Comparison of ENCODE assay signal across 18 cellular contexts in the genomic region with DNA sequence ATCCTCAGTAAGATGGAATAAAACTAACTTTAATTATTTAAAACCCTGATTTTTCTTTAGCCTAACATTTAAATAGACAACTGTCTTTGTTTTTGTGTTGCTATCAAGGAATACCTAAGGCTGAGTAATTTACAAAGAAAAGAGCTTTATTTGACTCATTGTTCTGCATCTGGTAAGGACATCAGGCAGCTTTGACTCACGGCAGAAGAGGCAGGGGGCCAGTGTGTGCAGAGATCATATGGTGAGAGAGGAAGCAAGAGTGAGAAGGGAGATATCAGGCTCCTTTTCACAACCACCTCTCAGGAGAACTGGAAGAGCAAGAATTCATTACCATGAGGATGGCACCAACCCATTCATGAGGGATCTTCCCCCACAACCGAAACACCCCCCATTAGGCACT.
DNase-seq lines count a peak whose midpoint lies in the region; ATAC-seq, FAIRE-seq and TF ChIP-seq lines count a peak whose summit lies in the region.
"Had no signal": no experiment of that assay in that cellular context is flagged by ENCODE, and none has a peak within 500 bp of the region (broad histone marks: within the 10 kb centered on the region; RNA-seq: fewer than 3 reads in every experiment).

No MANE protein-coding gene starts in this region.

- in situ Hi-C loops in IMR-90 (cut with MboI; ENCODE audit: low sequenced_read_pairs) (no loop called here), K562 (cut with MboI) (no loop called here)

- TF ChIP-seq CTCF in IMR-90 (conservative IDR thresholded peaks at IDR 0.05; ENCODE audit: low read depth, low read length) = no peak
- TF ChIP-seq CTCF in K562 (IDR thresholded peaks at IDR 0.05 in 2 of 3, conservative IDR thresholded peaks at IDR 0.05 in 1 of 3; ENCODE audit: insufficient read depth in 2 of 3, low read depth in 1 of 3, low read length in 3 of 3) = no peak

- H2BK20ac ChIP-seq in IMR-90 (ENCODE audit: low read depth, low read length) = no peak overlapping the region

- H3K9me3 ChIP-seq in IMR-90 (ENCODE audit: control insufficient read depth, insufficient read depth, low read length) (no peaks in the 10 kb centered on the region), K562 (replicated peaks; ENCODE audit: control insufficient read depth, insufficient read depth, low read depth, low read length) (no peaks in the 10 kb centered on the region), skeletal muscle satellite cell (replicated peaks; ENCODE audit: low read length) (no peaks in the 10 kb centered on the region)
- H3K9me3 ChIP-seq: adrenal gland, upper lobe of right lung had no signal

- H4K91ac ChIP-seq in IMR-90 (ENCODE audit: insufficient read depth, low read depth, low read length) = no peak overlapping the region

- no peak for TF ChIP-seq EP300 in K562 (IDR thresholded peaks at IDR 0.05; ENCODE audit: low read length)

- FAIRE-seq in K562 (lab: Jason Lieb, UNC) = no peak

- no peak overlapping the region for H3K23ac ChIP-seq in IMR-90 (ENCODE audit: low read depth, low read length)

- dilution Hi-C loops in IMR-90 (cut with HindIII; ENCODE audit: low sequenced_read_pairs, unreplicated experiment) = no loop called here

- no peak overlapping the region for H2AK5ac ChIP-seq in IMR-90 (ENCODE audit: low read depth, low read length)

- H2AK9ac ChIP-seq in IMR-90 (replicated peaks; ENCODE audit: low read depth, low read length, poor library complexity) = no peak overlapping the region

- no peak overlapping the region for H3K56ac ChIP-seq in IMR-90 (ENCODE audit: extremely low read depth, insufficient read depth, low read length)

- no peak overlapping the region for H3K14ac ChIP-seq in IMR-90 (replicated peaks; ENCODE audit: low read depth, low read length)

- H4K20me1 ChIP-seq in IMR-90 (ENCODE audit: insufficient read depth, low read length) (no peaks in the 10 kb centered on the region), K562 (replicated peaks; ENCODE audit: control insufficient read depth, insufficient read depth, low read length) (no peaks in the 10 kb centered on the region)

- WGBS in IMR-90 (ENCODE audit: extremely low coverage in 2 of 2, insufficient read length in 1 of 2), 2 experiments = no CpG with 5 or more reads among the region's 2 CpGs
- WGBS in K562 (ENCODE audit: insufficient coverage, low coverage, missing lambda C conversion rate) = 10% methylated on average over 2 of the region's 2 CpGs

- H3K18ac ChIP-seq in IMR-90 (ENCODE audit: low read depth, low read length) = no peak overlapping the region

- TF ChIP-seq RAD21 in IMR-90 (IDR thresholded peaks at IDR 0.05; ENCODE audit: low read length) (no peak), K562 (CRISPR knock-in tag; conservative IDR thresholded peaks at IDR 0.05 in 1 of 2, IDR thresholded peaks at IDR 0.05 in 1 of 2) (no peak)

- no peak overlapping the region for H4K5ac ChIP-seq in IMR-90 (ENCODE audit: low read depth, low read length)

- no peak for TF ChIP-seq POLR2A in IMR-90 (IDR thresholded peaks at IDR 0.05; ENCODE audit: low read depth, low read length)
- no peak for TF ChIP-seq POLR2A in K562 (conservative IDR thresholded peaks at IDR 0.05)

- H3K9me1 ChIP-seq in IMR-90 (ENCODE audit: insufficient read depth, low read length) = peaks cover 3% of the 10 kb centered on the region; the same call in 1 of the 2 replicates
- H3K9me1 ChIP-seq in K562 (ENCODE audit: control insufficient read depth, insufficient read depth, low read length) = no peaks in the 10 kb centered on the region

- H3K9ac ChIP-seq in IMR-90 (ENCODE audit: low read depth, low read length) (no peak overlapping the region), K562 (ENCODE audit: insufficient read depth in 1 of 2, low read depth in 2 of 2, low read length in 2 of 2) (no peak overlapping the region), skeletal muscle satellite cell (ENCODE audit: low read depth, low read length) (no peak overlapping the region)

- no peak overlapping the region for H3K27ac ChIP-seq in IMR-90 (ENCODE audit: insufficient read depth, low read length)
- H3K27ac ChIP-seq in K562 (ENCODE audit: extremely low read depth, low read depth, low read length) = no peak overlapping the region
- H3K27ac ChIP-seq: adrenal gland, C4-2B, RWPE1, upper lobe of right lung had no signal

- no peak overlapping the region for H2BK120ac ChIP-seq in IMR-90 (ENCODE audit: low read depth, low read length)

- intact Hi-C loops in IMR-90 (cut with micrococcal nuclease) (no loop called here), K562 (cut with micrococcal nuclease) (no loop called here)

- CTCF ChIA-PET in IMR-90 (lab: Yijun Ruan, JAX) (interaction anchor here (1.1 kb wide), 1 partner anchor 10 kb away, joined by 4 read pairs; no protein-coding TSS in a partner anchor), K562 (lab: Yijun Ruan, JAX; ENCODE audit: low intra/inter-chr PET ratio) (no interaction called here)

- no peaks in the 10 kb centered on the region; the same call in 1 of the 2 replicates for H3K27me3 ChIP-seq in IMR-90 (ENCODE audit: control insufficient read depth, insufficient read depth, low read length)
- H3K27me3 ChIP-seq in K562 (ENCODE audit: control insufficient read depth in 2 of 2, insufficient read depth in 2 of 2, low read length in 2 of 2) = no peaks in the 10 kb centered on the region
- no peaks in the 10 kb centered on the region for H3K27me3 ChIP-seq in skeletal muscle satellite cell (ENCODE audit: control insufficient read depth, insufficient read depth, low read length)
- H3K27me3 ChIP-seq: adrenal gland, upper lobe of right lung had no signal

- H2AFZ ChIP-seq in IMR-90 (replicated peaks; ENCODE audit: low read length, poor library complexity) (no peak overlapping the region), K562 (ENCODE audit: low read depth, low read length) (no peak overlapping the region; the same call in 1 of the 2 replicates)

- H3K4me3 ChIP-seq in IMR-90 (ENCODE audit: insufficient read depth, low read depth, low read length) = no peak overlapping the region
- no peak overlapping the region for H3K4me3 ChIP-seq in K562
- H3K4me3 ChIP-seq in skeletal muscle satellite cell (ENCODE audit: low read length) = no peak overlapping the region
- H3K4me3 ChIP-seq: adrenal gland, upper lobe of right lung had no signal

- H3K79me2 ChIP-seq in K562 (ENCODE audit: control insufficient read depth, insufficient read depth, low read length) = no peaks in the 10 kb centered on the region

- H3K4me2 ChIP-seq in IMR-90 (ENCODE audit: low read depth, low read length) (no peak overlapping the region), K562 (ENCODE audit: insufficient read depth, low read length) (no peak overlapping the region), skeletal muscle satellite cell (ENCODE audit: low read length) (peak overlapping the region; percentile 34)

- H2BK15ac ChIP-seq in IMR-90 (ENCODE audit: low read depth, low read length) = no peak overlapping the region

- BruUV-seq in IMR-90 (replicated peaks; lab: Mats Ljungman, UMichigan) (no TSS peak), K562 (replicated peaks; lab: Mats Ljungman, UMichigan) (no TSS peak)

- peaks cover 2% of the 10 kb centered on the region; the same call in 1 of the 2 replicates for H3K4me1 ChIP-seq in IMR-90 (ENCODE audit: control insufficient read depth, insufficient read depth, low read length)
- no peaks in the 10 kb centered on the region for H3K4me1 ChIP-seq in K562 (replicated peaks in 1 of 2; ENCODE audit: control insufficient read depth in 2 of 2, insufficient read depth in 2 of 2, low read length in 2 of 2)
- peaks cover 22% of the 10 kb centered on the region for H3K4me1 ChIP-seq in skeletal muscle satellite cell (ENCODE audit: control insufficient read depth, insufficient read depth, low read length)
- H3K4me1 ChIP-seq: adrenal gland, upper lobe of right lung had no signal

- no peak overlapping the region for H3K4ac ChIP-seq in IMR-90 (ENCODE audit: low read depth, low read length)

- DNase-seq in IMR-90 (peak; percentile 49), K562 (ENCODE audit: extremely low read depth in 1 of 4, low spot score in 3 of 4) (no peak), iPS-NIHi7 (ENCODE audit: extremely low spot score) (peak; percentile 35), NCI-H82 (lab: John Stamatoyannopoulos, UW) (no peak), NCI-H345 treated with DMSO at 0.1 percent for 48 hours (lab: John Stamatoyannopoulos, UW; ENCODE audit: unreplicated experiment) (no peak)
- DNase-seq: activated CD4-positive, alpha-beta memory T cell treated with anti-CD3 and anti-CD28 coated beads for 36 hours; adrenal gland; DND-41; naive B cell; NCI-H1417 treated with DMSO at 0.1 percent for 48 hours; NCI-H524; stimulated activated naive CD4-positive, alpha-beta T cell; upper lobe of right lung had no signal

- ATAC-seq in IMR-90 (ENCODE audit: low read depth) (no peak), K562 (peak; percentile 66), GM21717 (IDR thresholded peaks at IDR 0.05; ENCODE audit: unreplicated experiment) (no peak)
- ATAC-seq: sciatic nerve, upper lobe of right lung had no signal

- H3K36me3 ChIP-seq in IMR-90 (ENCODE audit: control insufficient read depth, insufficient read depth, low read length) (no peaks in the 10 kb centered on the region), K562 (ENCODE audit: control insufficient read depth, insufficient read depth, low read length) (no peaks in the 10 kb centered on the region), skeletal muscle satellite cell (ENCODE audit: insufficient read depth, low read length) (no peaks in the 10 kb centered on the region)
- H3K36me3 ChIP-seq: adrenal gland, upper lobe of right lung had no signal

- no peak overlapping the region for H4K8ac ChIP-seq in IMR-90 (ENCODE audit: low read depth in 2 of 2, low read length in 2 of 2)

- H3K79me1 ChIP-seq in IMR-90 (ENCODE audit: low read depth in 1 of 2, low read length in 2 of 2) = no peaks in the 10 kb centered on the region

- POLR2A ChIA-PET in IMR-90 (lab: Charles Lee; ENCODE audit: unreplicated experiment) (no interaction called here), K562 (lab: Yijun Ruan, JAX) (interaction anchor here (0.7 to 1.3 kb wide), 2 partner anchors 45 to 126 kb away, joined by 3 read pairs; no protein-coding TSS in a partner anchor)

- no peak overlapping the region for H2BK5ac ChIP-seq in IMR-90 (ENCODE audit: low read depth, low read length, poor library complexity, severe bottlenecking)

TF ChIP-seq in IMR-90, 13 proteins besides CTCF, POLR2A, EP300 and RAD21 (continues in another document):
- TF ChIP-seq MXI1 (IDR thresholded peaks at IDR 0.05; ENCODE audit: borderline replicate concordance, low read depth, low read length) = no peak
- no peak for TF ChIP-seq NFE2L2 (IDR thresholded peaks at IDR 0.05; ENCODE audit: low read depth, low read length)
- no peak for TF ChIP-seq FOS (IDR thresholded peaks at IDR 0.05; ENCODE audit: low read depth, low read length)
- no peak for TF ChIP-seq RCOR1 (IDR thresholded peaks at IDR 0.05; ENCODE audit: insufficient replicate concordance, low read length)

Comparison
In these comparisons a context has a peak if more than half of its experiments do, and no peak if none do; other contexts are left out.
1. DNase-seq: peak in IMR-90 (single experiment) and iPS-NIHi7 (single experiment); none in K562 (0 of 4), NCI-H82 (single experiment) and NCI-H345 treated with DMSO at 0.1 percent for 48 hours (single experiment).